Comparison of ENCODE assay signal across 8 cellular contexts in genomic region chr4:163755013-163755412, GRCh38.
DNase-seq lines count a peak whose midpoint lies in the region; ATAC-seq, FAIRE-seq and TF ChIP-seq lines count a peak whose summit lies in the region.

No MANE protein-coding gene starts in this region.

- 16 to 29% (median 22%) methylated on average over 3 of the region's 3 CpGs for WGBS in spleen, 5 donors
- 27 to 34% methylated on average over 3 of the region's 3 CpGs for WGBS in heart right ventricle, 2 donors

- H3K36me3 ChIP-seq in spleen (no peaks in the 10 kb centered on the region), heart right ventricle (no peaks in the 10 kb centered on the region)

- TF ChIP-seq CTCF in D721Med (IDR thresholded peaks at IDR 0.05; ENCODE audit: insufficient read depth, missing control alignments) (peak; percentile 14), spleen (IDR thresholded peaks at IDR 0.05 in 8 of 11, conservative IDR thresholded peaks at IDR 0.05 in 3 of 11) (peak in 10 of 11 experiments; percentile 15 to 55 (median 29)), heart right ventricle (IDR thresholded peaks at IDR 0.05) (peak in 1 of 9 donors; percentile 28)

- peak; percentile 86 for ATAC-seq in GM21381 (IDR thresholded peaks at IDR 0.05; ENCODE audit: unreplicated experiment)
- peak; percentile 65 for ATAC-seq in HG03575 (IDR thresholded peaks at IDR 0.05; ENCODE audit: extremely low read depth, insufficient number of reproducible peaks, low FRiP score, unreplicated experiment)
- ATAC-seq in HG03439 (IDR thresholded peaks at IDR 0.05; ENCODE audit: unreplicated experiment), result no peak
- no peak for ATAC-seq in heart right ventricle

- H3K27me3 ChIP-seq in spleen (replicated peaks in 1 of 7) (no peaks in the 10 kb centered on the region), heart right ventricle (no peaks in the 10 kb centered on the region)

- intact Hi-C loops in spleen (cut with DNase I; ENCODE audit: low total_unique reads) (loop anchor here (5.0 kb wide), 1 partner anchor 203 kb away; no protein-coding TSS in a partner anchor), heart right ventricle (cut with DNase I) (loop anchor here in 1 of 10 donors (10.0 kb wide), 1 partner anchor 200 kb away; no protein-coding TSS in a partner anchor)

- no peak for TF ChIP-seq POLR2A in spleen (IDR thresholded peaks at IDR 0.05)

- FAIRE-seq in D721Med (lab: Jason Lieb, UNC), result no peak

- H3K4me1 ChIP-seq in spleen (peaks cover 0 to 5% (median 0%) of the 10 kb centered on the region in 6 donors), heart right ventricle (no peaks in the 10 kb centered on the region)

- H3K9me3 ChIP-seq in spleen (no peaks in the 10 kb centered on the region), heart right ventricle (no peaks in the 10 kb centered on the region)

- H3K4me3 ChIP-seq in spleen (no peak overlapping the region), heart right ventricle (no peak overlapping the region)

- DNase-seq in D721Med (ENCODE audit: insufficient read length, low spot score), result no peak
- DNase-seq in amniotic epithelial cell (ENCODE audit: low read depth), result peak; percentile 24
- no peak for DNase-seq in spleen
- no peak for DNase-seq in heart right ventricle
- no peak for DNase-seq in stimulated activated CD4-positive, alpha-beta T cell treated with anti-CD3 and anti-CD28 coated beads, Interleukin-15, amount 100 ng/mL, for 24 hours

- H3K27ac ChIP-seq in spleen (no peak overlapping the region), heart right ventricle (no peak overlapping the region)

Comparison
In these comparisons a context has a peak if more than half of its experiments do, and no peak if none do; other contexts are left out.
1. ATAC-seq: peak in GM21381 (single experiment) and HG03575 (single experiment); none in HG03439 (single experiment) and heart right ventricle (0 of 8).